ENCODE assay signal across 24 cellular contexts in the genomic region with DNA sequence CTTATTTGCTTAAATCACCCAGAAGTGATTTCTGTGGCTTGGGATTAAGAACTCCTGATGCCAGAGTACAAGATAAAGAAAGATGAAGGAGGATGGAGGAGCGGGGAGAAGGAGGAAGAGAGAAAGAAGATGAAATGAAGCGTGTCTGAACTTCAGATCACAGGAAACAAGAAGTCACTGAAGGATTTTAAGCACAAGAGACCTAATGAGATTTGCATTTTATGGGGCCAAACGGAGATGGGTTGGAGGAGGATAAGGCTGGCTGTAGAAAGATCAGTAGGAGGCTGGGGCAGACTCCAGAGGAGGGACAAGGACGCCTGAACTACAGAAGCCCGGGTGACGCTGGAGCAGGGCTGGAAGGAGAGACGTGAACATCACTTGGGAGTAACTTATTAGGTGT. TPM values are rescaled to one million over a fixed set of nuclear protein-coding genes. Genes with fewer than 3 reads are reported as not detected.
"Had no signal": no experiment of that assay in that cellular context is flagged by ENCODE, and none has a peak within 500 bp of the region (broad histone marks: within the 10 kb centered on the region; RNA-seq: fewer than 3 reads in every experiment).

No MANE protein-coding gene starts in this region.

- H3K9me3 ChIP-seq: ascending aorta, neutrophil, pancreas, right lobe of liver, stomach, testis had no signal

- H3K27me3 ChIP-seq: testis had no signal

- H3K4me3 Mint-ChIP-seq: activated CD4-positive, alpha-beta T cell treated with anti-CD3 and anti-CD28 coated beads, Interleukin-2, amount 10 ng/mL, durations not matched to agents 7 days and 5 days; activated CD8-positive, alpha-beta T cell treated with anti-CD3 and anti-CD28 coated beads, Interleukin-2, amount 10 ng/mL, durations not matched to agents 7 days and 5 days; activated naive CD4-positive, alpha-beta T cell treated with anti-CD3 and anti-CD28 coated beads for 36 hours; activated T-cell treated with anti-CD3 and anti-CD28 coated beads, Interleukin-2, amount 50 U/mL, for 4 hours; naive thymus-derived CD4-positive, alpha-beta T cell; type B pancreatic cell had no signal

- H3K27ac Mint-ChIP-seq: activated CD4-positive, alpha-beta T cell treated with anti-CD3 and anti-CD28 coated beads, Interleukin-2, amount 10 ng/mL, durations not matched to agents 7 days and 5 days; activated CD8-positive, alpha-beta T cell treated with anti-CD3 and anti-CD28 coated beads, Interleukin-2, amount 10 ng/mL, durations not matched to agents 7 days and 5 days; activated naive CD4-positive, alpha-beta T cell treated with anti-CD3 and anti-CD28 coated beads for 36 hours; naive thymus-derived CD4-positive, alpha-beta T cell; type B pancreatic cell had no signal

- H3K27ac ChIP-seq: ascending aorta, esophagus muscularis mucosa, neutrophil, pancreas, right lobe of liver, stomach, testis had no signal

- H3K36me3 ChIP-seq: ascending aorta, esophagus muscularis mucosa, neutrophil, pancreas, right lobe of liver, stomach had no signal

- H3K9me3 Mint-ChIP-seq: activated CD4-positive, alpha-beta T cell treated with anti-CD3 and anti-CD28 coated beads, Interleukin-2, amount 10 ng/mL, durations not matched to agents 7 days and 5 days; activated naive CD4-positive, alpha-beta T cell treated with anti-CD3 and anti-CD28 coated beads for 36 hours; activated T-cell treated with anti-CD3 and anti-CD28 coated beads, Interleukin-2, amount 50 U/mL, for 4 hours had no signal

- ATAC-seq: activated CD4-positive, CD25-positive, alpha-beta regulatory T cell treated with anti-CD3 and anti-CD28 coated beads, Interleukin-2, amount 50 U/mL, for 24 hours; activated CD8-positive, alpha-beta T cell treated with anti-CD3 and anti-CD28 coated beads, Interleukin-2, amount 10 ng/mL, durations not matched to agents 7 days and 5 days; activated T-cell treated with anti-CD3 and anti-CD28 coated beads, Interleukin-2, amount 50 U/mL, for 4 hours; naive thymus-derived CD4-positive, alpha-beta T cell; pancreas; right lobe of liver had no signal

- H3K4me3 ChIP-seq: ascending aorta, esophagus muscularis mucosa, pancreas, right lobe of liver, stomach, testis had no signal

- DNase-seq: activated CD4-positive, alpha-beta T cell treated with anti-CD3 and anti-CD28 coated beads, Interleukin-2, amount 10 ng/mL, durations not matched to agents 7 days and 5 days; activated CD8-positive, alpha-beta memory T cell treated with anti-CD3 and anti-CD28 coated beads, Interleukin-2, amount 50 U/mL, for 4 hours; activated CD8-positive, alpha-beta T cell treated with anti-CD3 and anti-CD28 coated beads, Interleukin-2, amount 10 ng/mL, durations not matched to agents 7 days and 5 days; activated naive CD4-positive, alpha-beta T cell treated with anti-CD3 and anti-CD28 coated beads for 36 hours; activated T-cell treated with anti-CD3 and anti-CD28 coated beads, Interleukin-2, amount 50 U/mL, for 4 hours; cortex of kidney; left ventricle myocardium superior; naive thymus-derived CD4-positive, alpha-beta T cell; pancreas; right lobe of liver; small intestine; stimulated activated CD4-positive, alpha-beta T cell treated with anti-CD3 and anti-CD28 coated beads, Interleukin-15, amount 100 ng/mL, for 24 hours; stimulated activated CD4-positive, alpha-beta T cell treated with anti-CD3 and anti-CD28 coated beads, Interleukin-2, amount 100 ng/mL, for 48 hours; stomach; T1000; testis had no signal

RNA-seq across cellular contexts. Expression of a gene that starts 3.2 kb away (rescaled TPM):
- total RNA-seq: activated CD4-positive, alpha-beta T cell treated with anti-CD3 and anti-CD28 coated beads, Interleukin-2, amount 10 ng/mL, durations not matched to agents 7 days and 5 days; activated CD8-positive, alpha-beta T cell treated with anti-CD3 and anti-CD28 coated beads, Interleukin-2, amount 10 ng/mL, durations not matched to agents 7 days and 5 days; activated naive CD4-positive, alpha-beta T cell treated with anti-CD3 and anti-CD28 coated beads for 36 hours; activated T-cell treated with anti-CD3 and anti-CD28 coated beads, Interleukin-2, amount 50 U/mL, for 4 hours; ascending aorta; esophagus muscularis mucosa; left ventricle myocardium superior; naive thymus-derived CD4-positive, alpha-beta T cell; pulmonary artery endothelial cell; right lobe of liver; stomach; T-helper 1 cell treated with Interleukin-12 subunit alpha and Interleukin-12 subunit beta and Interleukin-4 antibody, amounts not matched to agents 30 ng/mL and 1 ng/mL, for 36 hours had no signal
- polyA plus RNA-seq: naive thymus-derived CD4-positive, alpha-beta T cell; stomach had no signal

RNA-seq across cellular contexts. Expression of a gene that starts 3.3 kb away (rescaled TPM):
- total RNA-seq: activated CD4-positive, alpha-beta T cell treated with anti-CD3 and anti-CD28 coated beads, Interleukin-2, amount 10 ng/mL, durations not matched to agents 7 days and 5 days; activated CD8-positive, alpha-beta T cell treated with anti-CD3 and anti-CD28 coated beads, Interleukin-2, amount 10 ng/mL, durations not matched to agents 7 days and 5 days; activated naive CD4-positive, alpha-beta T cell treated with anti-CD3 and anti-CD28 coated beads for 36 hours; activated T-cell treated with anti-CD3 and anti-CD28 coated beads, Interleukin-2, amount 50 U/mL, for 4 hours; ascending aorta; esophagus muscularis mucosa; left ventricle myocardium superior; mononuclear cell; naive thymus-derived CD4-positive, alpha-beta T cell; right lobe of liver; stomach; T-helper 1 cell treated with Interleukin-12 subunit alpha and Interleukin-12 subunit beta and Interleukin-4 antibody, amounts not matched to agents 30 ng/mL and 1 ng/mL, for 36 hours had no signal
- polyA plus RNA-seq: naive thymus-derived CD4-positive, alpha-beta T cell; stomach had no signal

RNA-seq across cellular contexts. Expression of a gene that starts 23.7 kb away (rescaled TPM):
- total RNA-seq: ascending aorta had no signal
- polyA plus RNA-seq: naive thymus-derived CD4-positive, alpha-beta T cell had no signal
